In genomic region chr14:61183486-61183885, GRCh38 we compare ENCODE assay signal across 19 cellular contexts.
DNase-seq lines count a peak whose midpoint lies in the region; ATAC-seq and TF ChIP-seq lines count a peak whose summit lies in the region.
"Had no signal": no experiment of that assay in that cellular context is flagged by ENCODE, and none has a peak within 500 bp of the region (broad histone marks: within the 10 kb centered on the region; RNA-seq: fewer than 3 reads in every experiment).

No MANE protein-coding gene starts in this region.

- TF ChIP-seq CTCF in mammary epithelial cell (conservative IDR thresholded peaks at IDR 0.05 in 1 of 2, IDR thresholded peaks at IDR 0.05 in 1 of 2; ENCODE audit: extremely low read depth in 1 of 2, insufficient read depth in 1 of 2, low read depth in 1 of 2, low read length in 2 of 2) (no peak), psoas muscle (IDR thresholded peaks at IDR 0.05) (no peak)

- 50% methylated on average over 5 of the region's 5 CpGs for WGBS in mammary epithelial cell (ENCODE audit: low coverage, missing lambda C conversion rate)
- 47 to 56% (median 49%) methylated on average over 5 of the region's 5 CpGs for WGBS in psoas muscle, 3 donors

- H3K36me3 Mint-ChIP-seq in stimulated activated memory B cell treated with anti-CD40 and anti-IgM and Interleukin-4, amounts not matched to agents 10 μg/mL and 1 μg/mL and 100 μg/mL, for 72 hours = no peaks in the 10 kb centered on the region
- H3K36me3 Mint-ChIP-seq: CD8-positive, alpha-beta memory T cell; stimulated activated effector memory CD8-positive, alpha-beta T cell treated with anti-CD3 and anti-CD28 coated beads, Interleukin-12 subunit alpha, Interleukin-12 subunit beta, amount 100 ng/mL, for 72 hours had no signal

- CTCF ChIA-PET in mammary epithelial cell (lab: Charles Lee; ENCODE audit: low non-redundant PET) = no interaction called here

- H3K27ac ChIP-seq in mammary epithelial cell (ENCODE audit: insufficient read depth, low read depth, low read length) (no peak overlapping the region), psoas muscle (peak overlapping the region; percentile 16)
- H3K27ac ChIP-seq: sigmoid colon, uterus had no signal

- no TSS peak for BruUV-seq in mammary epithelial cell (replicated peaks; lab: Mats Ljungman, UMichigan)

- peaks cover 40% of the 10 kb centered on the region for H3K27me3 Mint-ChIP-seq in stimulated activated memory B cell treated with anti-CD40 and anti-IgM and Interleukin-4, amounts not matched to agents 10 μg/mL and 1 μg/mL and 100 μg/mL, for 72 hours

- in situ Hi-C loops in mammary epithelial cell (cut with MboI; ENCODE audit: low sequenced_read_pairs in 2 of 2) = loop anchor here in 1 of 2 donors (25.0 kb wide), 1 partner anchor 146 kb away; no protein-coding TSS in a partner anchor

- dilution Hi-C loops in mammary epithelial cell (cut with HindIII; ENCODE audit: low sequenced_read_pairs) = no loop called here

- ATAC-seq in psoas muscle (no peak), HG02973 (IDR thresholded peaks at IDR 0.05; ENCODE audit: unreplicated experiment) (no peak)
- ATAC-seq in stimulated activated memory B cell treated with anti-CD40 and anti-IgM and Interleukin-4, amounts not matched to agents 10 μg/mL and 1 μg/mL and 100 μg/mL, for 72 hours = no peak
- ATAC-seq: activated T-cell treated with anti-CD3 and anti-CD28 coated beads, Interleukin-2, amount 50 U/mL, for 4 hours; stimulated activated effector memory CD8-positive, alpha-beta T cell treated with anti-CD3 and anti-CD28 coated beads, Interleukin-12 subunit alpha, Interleukin-12 subunit beta, amount 100 ng/mL, for 72 hours; T-helper 17 cell had no signal

- H3K79me2 ChIP-seq in mammary epithelial cell (ENCODE audit: insufficient read depth, low read length) = no peaks in the 10 kb centered on the region

- no peaks in the 10 kb centered on the region for H3K9me3 ChIP-seq in mammary epithelial cell (replicated peaks; ENCODE audit: insufficient read depth, low read length)
- no peaks in the 10 kb centered on the region for H3K9me3 ChIP-seq in psoas muscle
- H3K9me3 ChIP-seq: sigmoid colon, uterus had no signal

- intact Hi-C loops in mammary epithelial cell (cut with micrococcal nuclease) = no loop called here
- intact Hi-C loops in psoas muscle (cut with DNase I) = no loop called here

- no peak overlapping the region for H3K4me3 Mint-ChIP-seq in stimulated activated memory B cell treated with anti-CD40 and anti-IgM and Interleukin-4, amounts not matched to agents 10 μg/mL and 1 μg/mL and 100 μg/mL, for 72 hours
- H3K4me3 Mint-ChIP-seq: activated T-cell treated with anti-CD3 and anti-CD28 coated beads, Interleukin-2, amount 50 U/mL, for 4 hours; dendritic cell treated with granulocyte-macrophage colony-stimulating factor and Interleukin-4, amounts not matched to agents 40 ng/mL and 50 ng/mL, for 4 days; neural crest cell; stimulated activated effector memory CD8-positive, alpha-beta T cell treated with anti-CD3 and anti-CD28 coated beads, Interleukin-12 subunit alpha, Interleukin-12 subunit beta, amount 100 ng/mL, for 72 hours; T-helper 17 cell had no signal

- H3K9me3 Mint-ChIP-seq in stimulated activated memory B cell treated with anti-CD40 and anti-IgM and Interleukin-4, amounts not matched to agents 10 μg/mL and 1 μg/mL and 100 μg/mL, for 72 hours = no peaks in the 10 kb centered on the region
- H3K9me3 Mint-ChIP-seq: activated T-cell treated with anti-CD3 and anti-CD28 coated beads, Interleukin-2, amount 50 U/mL, for 4 hours; dendritic cell treated with granulocyte-macrophage colony-stimulating factor and Interleukin-4, amounts not matched to agents 40 ng/mL and 50 ng/mL, for 4 days; stimulated activated effector memory CD8-positive, alpha-beta T cell treated with anti-CD3 and anti-CD28 coated beads, Interleukin-12 subunit alpha, Interleukin-12 subunit beta, amount 100 ng/mL, for 72 hours had no signal

- H3K27me3 ChIP-seq in mammary epithelial cell (ENCODE audit: insufficient read depth, low read length) (no peaks in the 10 kb centered on the region), psoas muscle (ENCODE audit: insufficient read depth in 3 of 3, low read length in 2 of 3) (no peaks in the 10 kb centered on the region)
- H3K27me3 ChIP-seq: sigmoid colon, uterus had no signal

- H3K27ac Mint-ChIP-seq in stimulated activated memory B cell treated with anti-CD40 and anti-IgM and Interleukin-4, amounts not matched to agents 10 μg/mL and 1 μg/mL and 100 μg/mL, for 72 hours = no peak overlapping the region
- H3K27ac Mint-ChIP-seq: dendritic cell treated with granulocyte-macrophage colony-stimulating factor and Interleukin-4, amounts not matched to agents 40 ng/mL and 50 ng/mL, for 4 days; stimulated activated effector memory CD8-positive, alpha-beta T cell treated with anti-CD3 and anti-CD28 coated beads, Interleukin-12 subunit alpha, Interleukin-12 subunit beta, amount 100 ng/mL, for 72 hours; T-helper 17 cell had no signal

- H3K4me3 ChIP-seq in mammary epithelial cell (replicated peaks in 1 of 3; ENCODE audit: insufficient read depth in 1 of 3, low read depth in 2 of 3, low read length in 3 of 3) = no peak overlapping the region
- no peak overlapping the region for H3K4me3 ChIP-seq in psoas muscle
- H3K4me3 ChIP-seq: sigmoid colon, uterus had no signal

- H3K4me1 ChIP-seq in mammary epithelial cell (ENCODE audit: insufficient read depth, low read length) = peaks cover 31% of the 10 kb centered on the region
- H3K4me1 ChIP-seq in psoas muscle = peaks cover 27% of the 10 kb centered on the region
- H3K4me1 ChIP-seq: uterus had no signal

- H3K36me3 ChIP-seq in mammary epithelial cell (ENCODE audit: insufficient read depth, low read length) (no peaks in the 10 kb centered on the region), psoas muscle (ENCODE audit: insufficient read depth in 1 of 2, low read depth in 1 of 2) (no peaks in the 10 kb centered on the region)
- H3K36me3 ChIP-seq: sigmoid colon, uterus had no signal

- no peaks in the 10 kb centered on the region for H4K20me1 ChIP-seq in mammary epithelial cell (ENCODE audit: insufficient read depth, low read length)

- H3K4me1 Mint-ChIP-seq in stimulated activated memory B cell treated with anti-CD40 and anti-IgM and Interleukin-4, amounts not matched to agents 10 μg/mL and 1 μg/mL and 100 μg/mL, for 72 hours = no peaks in the 10 kb centered on the region

- peak overlapping the region; percentile 14 for H2AFZ ChIP-seq in mammary epithelial cell (ENCODE audit: low read depth, low read length)

- peak overlapping the region; percentile 29 for H3K4me2 ChIP-seq in mammary epithelial cell (ENCODE audit: insufficient read depth, low read depth, low read length)

- no peak overlapping the region for H3K9ac ChIP-seq in mammary epithelial cell (ENCODE audit: insufficient read depth, low read length)

- DNase-seq in NCI-H345 (lab: John Stamatoyannopoulos, UW) (peak; percentile 93), NCI-H345 treated with DMSO at 0.1 percent for 48 hours (lab: John Stamatoyannopoulos, UW; ENCODE audit: unreplicated experiment) (no peak), NCI-H2081 treated with DMSO at 0.1 percent for 48 hours (lab: John Stamatoyannopoulos, UW) (peak; percentile 92), mammary epithelial cell (no peak), psoas muscle (no peak), NCI-H2227 (lab: John Stamatoyannopoulos, UW; ENCODE audit: unreplicated experiment) (no peak)
- DNase-seq: ACHN; activated CD4-positive, alpha-beta T cell treated with anti-CD3 and anti-CD28 coated beads for 48 hours; activated T-cell treated with anti-CD3 and anti-CD28 coated beads, Interleukin-2, amount 50 U/mL, for 4 hours; CD8-positive, alpha-beta memory T cell; NCI-H446; sigmoid colon; T-helper 17 cell; uterus had no signal

Comparison
In these comparisons a context has a peak if more than half of its experiments do, and no peak if none do; other contexts are left out.
1. DNase-seq: peak in NCI-H345 (single experiment) and NCI-H2081 treated with DMSO at 0.1 percent for 48 hours (single experiment); none in NCI-H345 treated with DMSO at 0.1 percent for 48 hours (single experiment), mammary epithelial cell (single experiment), psoas muscle (0 of 2) and NCI-H2227 (single experiment).